ENCODE assay signal across 1 cellular context in the genomic region with DNA sequence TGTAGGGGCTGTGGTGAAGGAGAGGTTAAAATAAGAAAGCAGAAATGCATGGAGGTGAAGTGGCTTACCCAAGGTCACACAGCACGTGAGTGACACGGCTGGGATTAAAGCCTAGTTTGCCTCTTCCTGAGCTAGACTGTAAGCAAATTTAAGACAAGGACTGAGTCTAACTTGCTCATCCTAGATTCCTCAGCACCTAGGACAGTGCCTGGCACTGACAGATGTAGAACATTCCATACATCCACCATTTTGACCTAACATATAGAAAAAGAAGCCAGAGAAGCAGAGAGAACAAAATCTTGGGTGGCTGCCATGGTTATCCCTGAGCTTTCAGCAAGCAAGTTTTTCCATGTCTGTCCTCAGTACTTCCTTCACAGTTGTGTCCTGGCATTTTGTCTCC.
TF ChIP-seq lines count a peak whose summit lies in the region.

No MANE protein-coding gene starts in this region.

TF ChIP-seq in GM23338, 12 proteins besides CTCF, POLR2A, EP300 and RAD21 (continued from another document):
- TF ChIP-seq REST (IDR thresholded peaks at IDR 0.05; ENCODE audit: unreplicated experiment) (peak; percentile 67), JUNB (IDR thresholded peaks at IDR 0.05; ENCODE audit: unreplicated experiment) (no peak)
